In the genomic region with DNA sequence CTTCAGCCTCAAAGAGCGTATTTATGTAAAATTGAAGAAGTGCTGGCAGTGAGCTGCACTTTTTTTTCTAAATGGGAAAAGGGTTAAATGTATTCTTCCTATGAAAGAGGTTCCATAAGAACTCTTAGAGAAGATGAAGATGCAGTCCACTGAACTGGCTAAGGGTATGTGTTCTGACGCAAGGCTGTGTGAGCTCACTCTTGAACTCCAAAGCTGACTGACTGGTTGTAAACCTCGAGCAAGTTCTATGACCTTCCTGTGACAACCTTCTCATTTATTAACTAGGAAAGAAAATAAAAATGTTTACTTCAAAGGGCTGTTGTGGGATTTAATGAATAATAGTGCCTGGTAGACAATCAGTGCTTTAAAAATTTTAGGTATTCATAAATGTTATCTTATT, we compare ENCODE assay signal across 28 cellular contexts. TPM values are rescaled to one million over a fixed set of nuclear protein-coding genes. Genes with fewer than 3 reads are reported as not detected.
A peak's percentile ranks its signal among the peaks of the same experiment; 100 is the strongest.
DNase-seq lines count a peak whose midpoint lies in the region; ATAC-seq and TF ChIP-seq lines count a peak whose summit lies in the region.
"Had no signal": no experiment of that assay in that cellular context is flagged by ENCODE, and none has a peak within 500 bp of the region (broad histone marks: within the 10 kb centered on the region; RNA-seq: fewer than 3 reads in every experiment).

No MANE protein-coding gene starts in this region.

- H4K20me1 ChIP-seq in IMR-90 (ENCODE audit: insufficient read depth, low read length): no peaks in the 10 kb centered on the region

- H3K4me1 ChIP-seq in ACC112 (ENCODE audit: control insufficient read depth, insufficient read depth, low read length, unreplicated experiment) (peaks cover 46% of the 10 kb centered on the region), IMR-90 (ENCODE audit: control insufficient read depth, insufficient read depth, low read length) (no peaks in the 10 kb centered on the region)

- CTCF ChIA-PET in IMR-90 (lab: Yijun Ruan, JAX) (no interaction called here), T-cell (lab: Charles Lee) (no interaction called here)

- TF ChIP-seq CTCF in IMR-90 (conservative IDR thresholded peaks at IDR 0.05; ENCODE audit: low read depth, low read length): no peak
- no peak for TF ChIP-seq CTCF in nephron (IDR thresholded peaks at IDR 0.05; ENCODE audit: unreplicated experiment in 3 of 3)

- ATAC-seq in IMR-90 (ENCODE audit: low read depth) (peak; percentile 34), HG03196 (IDR thresholded peaks at IDR 0.05; ENCODE audit: unreplicated experiment) (no peak), T-cell (replicated peaks in 1 of 4) (no peak), GM18870 (IDR thresholded peaks at IDR 0.05; ENCODE audit: unreplicated experiment) (no peak)
- ATAC-seq: effector memory CD8-positive, alpha-beta T cell; GM12878; HCT116; PC-3; WTC11 had no signal

- H3K4me3 Mint-ChIP-seq in nephron (no peak overlapping the region), T-cell (no peak overlapping the region)
- H3K4me3 Mint-ChIP-seq: effector memory CD8-positive, alpha-beta T cell; WTC11 had no signal

- POLR2A ChIA-PET in IMR-90 (lab: Charles Lee; ENCODE audit: unreplicated experiment): no interaction called here
- POLR2A ChIA-PET in T-cell (lab: Charles Lee): no interaction called here

- no peak overlapping the region for H3K56ac ChIP-seq in IMR-90 (ENCODE audit: extremely low read depth, insufficient read depth, low read length)

- H3K9me3 Mint-ChIP-seq in nephron (no peaks in the 10 kb centered on the region), T-cell (no peaks in the 10 kb centered on the region)
- H3K9me3 Mint-ChIP-seq: effector memory CD8-positive, alpha-beta T cell; WTC11 had no signal

- H2BK20ac ChIP-seq in IMR-90 (ENCODE audit: low read depth, low read length): no peak overlapping the region

- no peaks in the 10 kb centered on the region for H3K79me2 ChIP-seq in ACC112 (ENCODE audit: control insufficient read depth, insufficient read depth, low read length, unreplicated experiment)

- TF ChIP-seq RAD21 in IMR-90 (IDR thresholded peaks at IDR 0.05; ENCODE audit: low read length): no peak

- H3K4me2 ChIP-seq in IMR-90 (ENCODE audit: low read depth, low read length): no peak overlapping the region
- H3K4me2 ChIP-seq: smooth muscle cell had no signal

- no CpG with 5 or more reads among the region's 3 CpGs for WGBS in IMR-90 (ENCODE audit: extremely low coverage in 2 of 2, insufficient read length in 1 of 2), 2 experiments

- H3K79me1 ChIP-seq in IMR-90 (ENCODE audit: low read depth in 1 of 2, low read length in 2 of 2): no peaks in the 10 kb centered on the region

- H3K9me1 ChIP-seq in IMR-90 (ENCODE audit: insufficient read depth, low read length): no peaks in the 10 kb centered on the region

- no peak overlapping the region for H3K14ac ChIP-seq in IMR-90 (replicated peaks; ENCODE audit: low read depth, low read length)

- H4K5ac ChIP-seq in IMR-90 (ENCODE audit: low read depth, low read length): no peak overlapping the region

- H2BK120ac ChIP-seq in IMR-90 (ENCODE audit: low read depth, low read length): no peak overlapping the region

- H3K27me3 Mint-ChIP-seq in nephron (ENCODE audit: low read depth): no peaks in the 10 kb centered on the region
- H3K27me3 Mint-ChIP-seq in T-cell: no peaks in the 10 kb centered on the region
- H3K27me3 Mint-ChIP-seq: effector memory CD8-positive, alpha-beta T cell had no signal

- no peak overlapping the region for H3K18ac ChIP-seq in IMR-90 (ENCODE audit: low read depth, low read length)

- no peak overlapping the region for H3K23ac ChIP-seq in IMR-90 (ENCODE audit: low read depth, low read length)

- no peak for TF ChIP-seq POLR2A in IMR-90 (IDR thresholded peaks at IDR 0.05; ENCODE audit: low read depth, low read length)

- H3K27ac Mint-ChIP-seq in nephron: peak overlapping the region; percentile 28 to 86 (median 40)
- no peak overlapping the region for H3K27ac Mint-ChIP-seq in T-cell
- H3K27ac Mint-ChIP-seq: effector memory CD8-positive, alpha-beta T cell; WTC11 had no signal

- H3K27me3 ChIP-seq in ACC112 (ENCODE audit: insufficient read depth, low read length) (no peaks in the 10 kb centered on the region), IMR-90 (ENCODE audit: control insufficient read depth, insufficient read depth, low read length) (no peaks in the 10 kb centered on the region)
- H3K27me3 ChIP-seq: esophagus squamous epithelium had no signal

- BruUV-seq in IMR-90 (replicated peaks; lab: Mats Ljungman, UMichigan): no TSS peak

- DNase-seq in IMR-90 (peak; percentile 28), fibroblast of gingiva (ENCODE audit: low read depth) (peak; percentile 15), T-cell (no peak)
- DNase-seq: activated CD8-positive, alpha-beta memory T cell treated with anti-CD3 and anti-CD28 coated beads, Interleukin-2, amount 50 U/mL, for 48 hours; activated naive CD4-positive, alpha-beta T cell; amniotic stem cell; effector memory CD8-positive, alpha-beta T cell; esophagus squamous epithelium; mesenchymal stem cell; NCI-H146; nucleus accumbens; PC-3; SHP77; stimulated activated CD4-positive, alpha-beta T cell treated with anti-CD3 and anti-CD28 coated beads, Interleukin-4, amount 100 ng/mL, for 1 hour; stimulated activated naive CD4-positive, alpha-beta T cell; T1000 had no signal

- H3K27ac ChIP-seq in ACC112 (ENCODE audit: low read depth, low read length) (peak overlapping the region; percentile 73; the same call in 1 of the 2 replicates), IMR-90 (ENCODE audit: insufficient read depth, low read length) (no peak overlapping the region)
- H3K27ac ChIP-seq: C4-2B, coronary artery had no signal

- dilution Hi-C loops in IMR-90 (cut with HindIII; ENCODE audit: low sequenced_read_pairs, unreplicated experiment): no loop called here

- H3K9me3 ChIP-seq in IMR-90 (ENCODE audit: control insufficient read depth, insufficient read depth, low read length): no peaks in the 10 kb centered on the region
- H3K9me3 ChIP-seq: esophagus squamous epithelium had no signal

- H3K4ac ChIP-seq in IMR-90 (ENCODE audit: low read depth, low read length): no peak overlapping the region

- no peak overlapping the region for H4K8ac ChIP-seq in IMR-90 (ENCODE audit: low read depth in 2 of 2, low read length in 2 of 2)

- no peak overlapping the region for H2AK9ac ChIP-seq in IMR-90 (replicated peaks; ENCODE audit: low read depth, low read length, poor library complexity)

- H3K9ac ChIP-seq in IMR-90 (ENCODE audit: low read depth, low read length): no peak overlapping the region

- in situ Hi-C loops in IMR-90 (cut with MboI; ENCODE audit: low sequenced_read_pairs): no loop called here

- H2AFZ ChIP-seq in ACC112 (ENCODE audit: low read length, unreplicated experiment) (no peak overlapping the region), IMR-90 (replicated peaks; ENCODE audit: low read length, poor library complexity) (no peak overlapping the region)

- H4K91ac ChIP-seq in IMR-90 (ENCODE audit: insufficient read depth, low read depth, low read length): no peak overlapping the region

- H2BK15ac ChIP-seq in IMR-90 (ENCODE audit: low read depth, low read length): no peak overlapping the region

- H3K36me3 Mint-ChIP-seq in nephron (ENCODE audit: low read depth): peaks cover 18% of the 10 kb centered on the region
- peaks cover 25% of the 10 kb centered on the region for H3K36me3 Mint-ChIP-seq in T-cell

- H3K4me1 Mint-ChIP-seq in nephron (peaks cover 25% of the 10 kb centered on the region), T-cell (peaks cover 14 to 25% (median 15%) of the 10 kb centered on the region in 3 donors)

- intact Hi-C loops in IMR-90 (cut with micrococcal nuclease): loop anchor here (2.0 to 5.0 kb wide), 2 partner anchors 14 to 248 kb away; no protein-coding TSS in a partner anchor

- H2AK5ac ChIP-seq in IMR-90 (ENCODE audit: low read depth, low read length): no peak overlapping the region

- H3K36me3 ChIP-seq in ACC112 (ENCODE audit: insufficient read depth, low read length) (no peaks in the 10 kb centered on the region), IMR-90 (ENCODE audit: control insufficient read depth, insufficient read depth, low read length) (no peaks in the 10 kb centered on the region)

- H3K4me3 ChIP-seq in ACC112 (ENCODE audit: low read depth, low read length) (no peak overlapping the region), IMR-90 (ENCODE audit: insufficient read depth, low read depth, low read length) (no peak overlapping the region)
- H3K4me3 ChIP-seq: coronary artery, esophagus squamous epithelium, GM12878, smooth muscle cell had no signal

- H2BK5ac ChIP-seq in IMR-90 (ENCODE audit: low read depth, low read length, poor library complexity, severe bottlenecking): no peak overlapping the region

TF ChIP-seq in IMR-90, 13 proteins besides CTCF, POLR2A, EP300 and RAD21 (continues in another document):
- TF ChIP-seq RCOR1 (IDR thresholded peaks at IDR 0.05; ENCODE audit: insufficient replicate concordance, low read length) (no peak), FOS (IDR thresholded peaks at IDR 0.05; ENCODE audit: low read depth, low read length) (no peak), CHD1 (IDR thresholded peaks at IDR 0.05; ENCODE audit: low read depth, low read length) (no peak), SMC3 (IDR thresholded peaks at IDR 0.05; ENCODE audit: low read depth, low read length) (no peak), CEBPB (IDR thresholded peaks at IDR 0.05; ENCODE audit: low read depth, low read length) (no peak; the same call in 1 of the 2 replicates)
- TF ChIP-seq, protein P1, sequence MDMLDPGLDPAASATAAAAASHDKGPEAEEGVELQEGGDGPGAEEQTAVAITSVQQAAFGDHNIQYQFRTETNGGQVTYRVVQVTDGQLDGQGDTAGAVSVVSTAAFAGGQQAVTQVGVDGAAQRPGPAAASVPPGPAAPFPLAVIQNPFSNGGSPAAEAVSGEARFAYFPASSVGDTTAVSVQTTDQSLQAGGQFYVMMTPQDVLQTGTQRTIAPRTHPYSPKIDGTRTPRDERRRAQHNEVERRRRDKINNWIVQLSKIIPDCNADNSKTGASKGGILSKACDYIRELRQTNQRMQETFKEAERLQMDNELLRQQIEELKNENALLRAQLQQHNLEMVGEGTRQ (IDR thresholded peaks at IDR 0.05; ENCODE audit: low read depth, low read length): no peak

RNA-seq across cellular contexts. Expression of a gene that starts 46.7 kb away (rescaled TPM):
- total RNA-seq in IMR-90 (2012; rRNA removed): 12.9 and 13.1 TPM in 2 replicates
- polyA plus RNA-seq in IMR-90 (2012; rRNA removed): 6.2 and 6.6 TPM in 2 replicates
- polyA plus RNA-seq in IMR-90 (2012; cell fraction: cytosol; rRNA removed): 2.0 and 2.3 TPM in 2 replicates
- 4.6 and 15.1 TPM in 2 replicates for polyA plus RNA-seq in IMR-90 (2012; cell fraction: nucleus; rRNA removed; ENCODE audit: low replicate concordance)
- total RNA-seq in T-cell: 10 to 100 TPM; 10.6 to 18.5 (median 14.2) TPM

RNA-seq across cellular contexts. Expression of a gene that starts 59.3 kb away (rescaled TPM):
- total RNA-seq in IMR-90 (2012; rRNA removed) (0.28 TPM in 1 of 2 replicates, not detected in the other), T-cell (under 1 TPM in 4 of 5 donors, not detected in 1; 0.28 to 0.85 (median 0.33) TPM)
- 0.16 and 0.24 TPM in 2 replicates for polyA plus RNA-seq in IMR-90 (2012; rRNA removed)
- polyA plus RNA-seq in IMR-90 (2012; cell fraction: cytosol; rRNA removed): 0.01 TPM in 1 of 2 replicates, not detected in the other
- polyA plus RNA-seq in IMR-90 (2012; cell fraction: nucleus; rRNA removed; ENCODE audit: low replicate concordance): 0.36 and 1.3 TPM in 2 replicates
- total RNA-seq: myocyte, NCI-H460 had no signal
- polyA plus RNA-seq: smooth muscle cell had no signal

Comparison
In these comparisons a context has a peak if more than half of its experiments do, and no peak if none do; other contexts are left out.
1. DNase-seq: peak in IMR-90 (single experiment) and fibroblast of gingiva (single experiment); none in T-cell (0 of 34).
2. H3K27ac Mint-ChIP-seq: peak in nephron (3 of 3); none in T-cell (0 of 2).